In the genomic region with DNA sequence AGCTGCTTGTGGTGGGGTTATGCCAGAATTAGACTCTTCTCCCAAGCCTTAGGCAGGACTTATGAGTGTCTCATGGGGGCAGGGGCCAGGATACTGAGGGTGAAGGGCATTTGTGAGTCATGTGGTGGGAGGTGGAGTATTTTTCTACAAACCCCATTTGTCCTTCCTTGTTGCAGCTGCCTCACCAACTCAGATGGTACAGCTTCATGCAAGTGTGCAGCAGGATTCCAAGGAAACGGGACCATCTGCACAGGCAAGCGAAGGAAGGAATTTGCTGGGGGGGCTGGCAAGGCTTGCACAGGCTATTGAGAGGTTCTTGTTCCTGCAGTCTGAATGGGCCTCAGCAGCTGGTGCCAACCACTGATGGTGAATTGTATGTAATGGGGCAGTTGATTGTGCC, we compare ENCODE assay signal across 20 cellular contexts.
DNase-seq lines count a peak whose midpoint lies in the region; TF ChIP-seq lines count a peak whose summit lies in the region.
"Had no signal": no experiment of that assay in that cellular context is flagged by ENCODE, and none has a peak within 500 bp of the region (broad histone marks: within the 10 kb centered on the region; RNA-seq: fewer than 3 reads in every experiment).

No MANE protein-coding gene starts in this region.

- DNase-seq in Ammon's horn (ENCODE audit: low spot score) (peak; percentile 42), LHCN-M2 (ENCODE audit: low read depth) (peak; percentile 26), SJCRH30 (peak; percentile 56 to 70), myocyte (ENCODE audit: low read depth) (peak; percentile 70), iPS-NIHi11 (ENCODE audit: low spot score) (no peak), medulla oblongata (ENCODE audit: extremely low spot score) (no peak), vagina (ENCODE audit: extremely low spot score in 2 of 2) (no peak)
- no peak for DNase-seq in stimulated activated CD4-positive, alpha-beta T cell treated with anti-CD3 and anti-CD28 coated beads, Interleukin-12 subunit alpha, Interleukin-12 subunit beta, amount 100 ng/mL, for 4 hours
- DNase-seq: 8988T, ACHN, Calu3, H7, KBM-7, MM.1S, NCI-H1048, NCI-H187, NCI-H526 treated with DMSO at 0.1 percent for 48 hours, PC-9, Right ventricle myocardium superior, RPMI8226 had no signal

- H3K4me1 ChIP-seq in SJCRH30 (peaks cover 19% of the 10 kb centered on the region), vagina (no peaks in the 10 kb centered on the region)

- TF ChIP-seq CTCF in vagina (IDR thresholded peaks at IDR 0.05): no peak

- H3K27ac ChIP-seq in SJCRH30 (0 out of 2 replicates have a peak overlapping the region, but pooled peaks have one; percentile 4), vagina (no peak overlapping the region)
- H3K27ac ChIP-seq: PC-9 had no signal

- no peaks in the 10 kb centered on the region for H3K36me3 ChIP-seq in SJCRH30
- H3K36me3 ChIP-seq in vagina: no peaks in the 10 kb centered on the region

- H3K4me3 ChIP-seq in SJCRH30 (no peak overlapping the region), vagina (no peak overlapping the region)
- H3K4me3 ChIP-seq: PC-9 had no signal

- no peaks in the 10 kb centered on the region for H3K27me3 ChIP-seq in SJCRH30
- no peaks in the 10 kb centered on the region for H3K27me3 ChIP-seq in vagina

- TF ChIP-seq POLR2A in vagina (IDR thresholded peaks at IDR 0.05): no peak

- intact Hi-C loops in vagina (cut with DNase I): no loop called here

- H3K9me3 ChIP-seq in SJCRH30 (replicated peaks) (no peaks in the 10 kb centered on the region), vagina (no peaks in the 10 kb centered on the region)

Comparison
In these comparisons a context has a peak if more than half of its experiments do, and no peak if none do; other contexts are left out.
1. DNase-seq: peak in Ammon's horn (single experiment), LHCN-M2 (single experiment), SJCRH30 (2 of 2) and myocyte (single experiment); none in iPS-NIHi11 (single experiment), medulla oblongata (single experiment), stimulated activated CD4-positive, alpha-beta T cell treated with anti-CD3 and anti-CD28 coated beads, Interleukin-12 subunit alpha, Interleukin-12 subunit beta, amount 100 ng/mL, for 4 hours (single experiment) and vagina (0 of 2).